In genomic region chr17:27545562-27546229, GRCh38 we compare ENCODE assay signal across 9 cellular contexts.
DNase-seq lines count a peak whose midpoint lies in the region; ATAC-seq and TF ChIP-seq lines count a peak whose summit lies in the region.
"Had no signal": no experiment of that assay in that cellular context is flagged by ENCODE, and none has a peak within 500 bp of the region (broad histone marks: within the 10 kb centered on the region; RNA-seq: fewer than 3 reads in every experiment).

No MANE protein-coding gene starts in this region.

- H3K4me2 ChIP-seq in Loucy (ENCODE audit: low read depth, low read length, poor library complexity, severe bottlenecking) (peak overlapping the region; percentile 86), SK-N-SH (no peak overlapping the region)

- H3F3A ChIP-seq in Loucy (ENCODE audit: low read depth) (no peaks in the 10 kb centered on the region), SK-N-SH (replicated peaks; ENCODE audit: insufficient read depth) (no peaks in the 10 kb centered on the region)

- H3K27ac ChIP-seq in SK-N-SH (ENCODE audit: low read depth in 2 of 2, low read length in 1 of 2), result no peak overlapping the region

- H3K36me3 ChIP-seq in Loucy (ENCODE audit: insufficient read depth, low read length), result no peaks in the 10 kb centered on the region
- no peaks in the 10 kb centered on the region for H3K36me3 ChIP-seq in SK-N-SH (replicated peaks in 1 of 2; ENCODE audit: control insufficient read depth in 1 of 2, insufficient read depth in 2 of 2, low read length in 1 of 2)

- H3K27me3 ChIP-seq in Loucy (ENCODE audit: insufficient read depth, low read length, poor library complexity, severe bottlenecking) (no peaks in the 10 kb centered on the region), SK-N-SH (ENCODE audit: insufficient read depth) (no peaks in the 10 kb centered on the region)

- H2AFZ ChIP-seq in Loucy (ENCODE audit: low read length) (no peak overlapping the region), SK-N-SH (ENCODE audit: low read depth) (no peak overlapping the region)

- H3K4me1 Mint-ChIP-seq in activated CD8-positive, alpha-beta T cell treated with anti-CD3 and anti-CD28 coated beads for 36 hours (ENCODE audit: low read depth), result peaks cover 60% of the 10 kb centered on the region

- intact Hi-C loops in activated CD8-positive, alpha-beta T cell treated with anti-CD3 and anti-CD28 coated beads for 36 hours (cut with micrococcal nuclease), result loop anchor here (2.0 kb wide), 2 partner anchors 33 to 73 kb away; no protein-coding TSS in a partner anchor

- H3K4me1 ChIP-seq in Loucy (ENCODE audit: insufficient read depth, low read length, poor library complexity, severe bottlenecking) (peaks cover 57% of the 10 kb centered on the region), SK-N-SH (ENCODE audit: control insufficient read depth in 1 of 2, insufficient read depth in 2 of 2, low read depth in 1 of 2, low read length in 1 of 2) (peaks cover 5 to 13% of the 10 kb centered on the region in 2 experiments; a peak in 3 of 4 replicates)

- H3K9me2 ChIP-seq in Loucy (replicated peaks; ENCODE audit: low read depth, low read length), result no peaks in the 10 kb centered on the region
- no peaks in the 10 kb centered on the region for H3K9me2 ChIP-seq in SK-N-SH

- H3K27ac Mint-ChIP-seq in activated CD8-positive, alpha-beta T cell treated with anti-CD3 and anti-CD28 coated beads for 36 hours, result peak overlapping the region; percentile 89

- H3K79me2 ChIP-seq in Loucy (ENCODE audit: insufficient read depth, low read length), result peaks cover 41% of the 10 kb centered on the region
- H3K79me2 ChIP-seq in SK-N-SH (ENCODE audit: insufficient read depth), result no peaks in the 10 kb centered on the region

- peak overlapping the region; percentile 67 for H3K4me3 ChIP-seq in Loucy (ENCODE audit: low read length, poor library complexity, severe bottlenecking)
- H3K4me3 ChIP-seq in SK-N-SH (ENCODE audit: low read depth in 2 of 2, low read length in 1 of 2), result no peak overlapping the region

- H3K9ac ChIP-seq in Loucy (ENCODE audit: low read depth, low read length, poor library complexity, severe bottlenecking) (peak overlapping the region; percentile 6), SK-N-SH (no peak overlapping the region)

- H3K4me3 Mint-ChIP-seq in activated CD8-positive, alpha-beta T cell treated with anti-CD3 and anti-CD28 coated beads for 36 hours, result no peak overlapping the region

- POLR2A ChIA-PET in activated CD8-positive, alpha-beta T cell treated with anti-CD3 and anti-CD28 coated beads for 36 hours (lab: Charles Lee), result interaction anchor here (0.6 to 6.0 kb wide), 9 partner anchors 18 to 202 kb away, joined by 3 to 63 read pairs (median 3); no protein-coding TSS in a partner anchor
- POLR2A ChIA-PET in SK-N-SH (lab: Yijun Ruan, JAX), result no interaction called here

- no peaks in the 10 kb centered on the region for H3K9me3 Mint-ChIP-seq in activated CD8-positive, alpha-beta T cell treated with anti-CD3 and anti-CD28 coated beads for 36 hours

- H3K9me3 ChIP-seq in Loucy (ENCODE audit: insufficient read depth, low read depth, low read length) (no peaks in the 10 kb centered on the region), SK-N-SH (no peaks in the 10 kb centered on the region)

- 97% methylated on average over 8 of the region's 8 CpGs for WGBS in SK-N-SH (ENCODE audit: low lambda C conversion rate)

- DNase-seq in DMS153 treated with DMSO at 0.1 percent for 48 hours (lab: John Stamatoyannopoulos, UW; ENCODE audit: unreplicated experiment) (peak; percentile 38), myocyte (ENCODE audit: low read depth) (peak; percentile 91), SK-N-SH (no peak), AG20443 (ENCODE audit: low spot score) (no peak)
- no peak for DNase-seq in activated CD8-positive, alpha-beta T cell treated with anti-CD3 and anti-CD28 coated beads for 36 hours
- DNase-seq: activated CD4-positive, alpha-beta T cell treated with anti-CD3 and anti-CD28 coated beads, Interleukin-2, amount 50 U/mL, for 48 hours; cortex of kidney had no signal

- ATAC-seq in activated CD8-positive, alpha-beta T cell treated with anti-CD3 and anti-CD28 coated beads for 36 hours, result no peak
- ATAC-seq in GM21737 (IDR thresholded peaks at IDR 0.05; ENCODE audit: unreplicated experiment), result no peak

- peaks cover 3% of the 10 kb centered on the region for H3K36me3 Mint-ChIP-seq in activated CD8-positive, alpha-beta T cell treated with anti-CD3 and anti-CD28 coated beads for 36 hours (ENCODE audit: low read depth)

- H3K27me3 Mint-ChIP-seq in activated CD8-positive, alpha-beta T cell treated with anti-CD3 and anti-CD28 coated beads for 36 hours, result peaks cover 2% of the 10 kb centered on the region

- no peak for TF ChIP-seq RAD21 in SK-N-SH (IDR thresholded peaks at IDR 0.05; ENCODE audit: low read length)

- CTCF ChIA-PET in activated CD8-positive, alpha-beta T cell treated with anti-CD3 and anti-CD28 coated beads for 36 hours (lab: Charles Lee), result interaction anchor here (1.0 to 4.1 kb wide), 15 partner anchors 17 to 213 kb away, joined by 3 to 29 read pairs (median 7); partner anchors contain the start of gene KSR1
- CTCF ChIA-PET in SK-N-SH (lab: Yijun Ruan, JAX), result interaction anchor here (0.7 to 1.4 kb wide), 5 partner anchors 12 to 309 kb away, joined by 3 to 4 read pairs (median 3); no protein-coding TSS in a partner anchor

- no peak for TF ChIP-seq EP300 in SK-N-SH (IDR thresholded peaks at IDR 0.05; ENCODE audit: borderline replicate concordance in 1 of 2, low read depth in 1 of 2, low read length in 1 of 2)

- TF ChIP-seq CTCF in Loucy (conservative IDR thresholded peaks at IDR 0.05; ENCODE audit: low read length) (no peak), SK-N-SH (IDR thresholded peaks at IDR 0.05) (no peak)
- no peak for TF ChIP-seq CTCF in activated CD8-positive, alpha-beta T cell treated with anti-CD3 and anti-CD28 coated beads for 36 hours (IDR thresholded peaks at IDR 0.05)

- H4K20me1 ChIP-seq in Loucy (ENCODE audit: insufficient read depth, low read length, poor library complexity, severe bottlenecking) (peaks cover 44% of the 10 kb centered on the region), SK-N-SH (ENCODE audit: insufficient read depth) (no peaks in the 10 kb centered on the region)

TF ChIP-seq in SK-N-SH, 30 proteins besides CTCF, POLR2A, EP300 and RAD21 (continues in another document):
- TF ChIP-seq GABPA (IDR thresholded peaks at IDR 0.05; ENCODE audit: low read depth) (no peak), MAX (IDR thresholded peaks at IDR 0.05; ENCODE audit: low read depth) (no peak), JUND (IDR thresholded peaks at IDR 0.05) (no peak), USF1 (IDR thresholded peaks at IDR 0.05; ENCODE audit: borderline replicate concordance, low read depth) (no peak), NFIC (IDR thresholded peaks at IDR 0.05; ENCODE audit: borderline replicate concordance) (no peak), ZBTB33 (IDR thresholded peaks at IDR 0.05; ENCODE audit: borderline replicate concordance, low read depth) (no peak), MEF2A (IDR thresholded peaks at IDR 0.05; ENCODE audit: borderline replicate concordance, low read depth) (no peak), EZH2phosphoT487 (IDR thresholded peaks at IDR 0.05; ENCODE audit: borderline replicate concordance, low read depth) (no peak), RFX5 (IDR thresholded peaks at IDR 0.05; ENCODE audit: low read length) (no peak), FOSL2 (IDR thresholded peaks at IDR 0.05; ENCODE audit: borderline replicate concordance, low read depth) (no peak), RXRA (IDR thresholded peaks at IDR 0.05; ENCODE audit: borderline replicate concordance, low read depth) (no peak)

Comparison
In these comparisons a context has a peak if more than half of its experiments do, and no peak if none do; other contexts are left out.
1. DNase-seq: peak in DMS153 treated with DMSO at 0.1 percent for 48 hours (single experiment) and myocyte (single experiment); none in activated CD8-positive, alpha-beta T cell treated with anti-CD3 and anti-CD28 coated beads for 36 hours (single experiment), SK-N-SH (single experiment) and AG20443 (single experiment).